Comparison of ENCODE assay signal across 8 cellular contexts in genomic region chr4:153114771-153115321, GRCh38.
DNase-seq lines count a peak whose midpoint lies in the region; ATAC-seq lines count a peak whose summit lies in the region.

No MANE protein-coding gene starts in this region.

- no peak overlapping the region for H3K4me3 Mint-ChIP-seq in activated CD4-positive, alpha-beta T cell treated with anti-CD3 and anti-CD28 coated beads for 36 hours

- ATAC-seq in activated CD4-positive, alpha-beta T cell treated with anti-CD3 and anti-CD28 coated beads for 36 hours, result peak; percentile 75
- ATAC-seq in HG03025 (IDR thresholded peaks at IDR 0.05; ENCODE audit: low FRiP score, unreplicated experiment), result no peak
- no peak for ATAC-seq in GM19463 (IDR thresholded peaks at IDR 0.05; ENCODE audit: unreplicated experiment)

- H3K36me3 Mint-ChIP-seq in activated CD4-positive, alpha-beta T cell treated with anti-CD3 and anti-CD28 coated beads for 36 hours (ENCODE audit: low read depth), result no peaks in the 10 kb centered on the region

- H3K27ac Mint-ChIP-seq in activated CD4-positive, alpha-beta T cell treated with anti-CD3 and anti-CD28 coated beads for 36 hours, result no peak overlapping the region

- POLR2A ChIA-PET in activated CD4-positive, alpha-beta T cell treated with anti-CD3 and anti-CD28 coated beads for 36 hours (lab: Charles Lee), result interaction anchor here (0.7 to 1.1 kb wide), 6 partner anchors 12 to 609 kb away, joined by 3 to 8 read pairs (median 4); partner anchors contain the start of gene FBXW7

- no peaks in the 10 kb centered on the region for H3K27me3 Mint-ChIP-seq in activated CD4-positive, alpha-beta T cell treated with anti-CD3 and anti-CD28 coated beads for 36 hours

- peaks cover 2% of the 10 kb centered on the region for H3K4me1 Mint-ChIP-seq in activated CD4-positive, alpha-beta T cell treated with anti-CD3 and anti-CD28 coated beads for 36 hours

- CTCF ChIA-PET in activated CD4-positive, alpha-beta T cell treated with anti-CD3 and anti-CD28 coated beads for 36 hours (lab: Charles Lee), result interaction anchor here (0.7 to 10.2 kb wide), 6 partner anchors 10 to 40 kb away, joined by 3 to 108 read pairs (median 6); no protein-coding TSS in a partner anchor

- no peaks in the 10 kb centered on the region for H3K9me3 Mint-ChIP-seq in activated CD4-positive, alpha-beta T cell treated with anti-CD3 and anti-CD28 coated beads for 36 hours (ENCODE audit: low read depth)

- DNase-seq in H4 (ENCODE audit: low spot score), result peak; percentile 83
- peak; percentile 78 for DNase-seq in activated CD4-positive, alpha-beta T cell treated with anti-CD3 and anti-CD28 coated beads for 36 hours
- DNase-seq in effector CD4-positive, alpha-beta T cell, result peak; percentile 48
- DNase-seq in stimulated activated CD4-positive, alpha-beta T cell treated with anti-CD3 and anti-CD28 coated beads, Interleukin-15, amount 100 ng/mL, for 48 hours (ENCODE audit: low read depth in 2 of 2), result peak; percentile 45 to 53
- DNase-seq in cerebellar nuclear complex (lab: John Stamatoyannopoulos, UW), result no peak
- no peak for DNase-seq in NCI-H1417 treated with DMSO at 0.1 percent for 48 hours (lab: John Stamatoyannopoulos, UW)

- intact Hi-C loops in activated CD4-positive, alpha-beta T cell treated with anti-CD3 and anti-CD28 coated beads for 36 hours (cut with DNase I, micrococcal nuclease), result loop anchor here in 1 of 2 experiments (1.0 to 10.0 kb wide), 5 partner anchors 38 to 630 kb away; partner anchors contain the start of genes ARFIP1, FBXW7 and TIGD4

Comparison
In these comparisons a context has a peak if more than half of its experiments do, and no peak if none do; other contexts are left out.
1. DNase-seq: peak in H4 (single experiment), activated CD4-positive, alpha-beta T cell treated with anti-CD3 and anti-CD28 coated beads for 36 hours (single experiment), effector CD4-positive, alpha-beta T cell (single experiment) and stimulated activated CD4-positive, alpha-beta T cell treated with anti-CD3 and anti-CD28 coated beads, Interleukin-15, amount 100 ng/mL, for 48 hours (2 of 2); none in cerebellar nuclear complex (0 of 2) and NCI-H1417 treated with DMSO at 0.1 percent for 48 hours (single experiment).